9 cellular contexts compared by ENCODE assay signal in genomic region chr22:42876041-42876440, GRCh38.
"Had no signal": no experiment of that assay in that cellular context is flagged by ENCODE, and none has a peak within 500 bp of the region (broad histone marks: within the 10 kb centered on the region; RNA-seq: fewer than 3 reads in every experiment).

No MANE protein-coding gene starts in this region.

- H3K27ac Mint-ChIP-seq: HFFc6 had no signal

- H3K9me3 Mint-ChIP-seq: HFFc6, IgD-negative memory B cell had no signal

- ATAC-seq: HCT116 had no signal

- H3K4me3 ChIP-seq: GM23248, HAP-1 had no signal

- H3K27ac ChIP-seq: GM23248 had no signal

- DNase-seq: GM23248, GOT3, H7, HFFc6, KBM-7 had no signal

- H3K4me1 ChIP-seq: HAP-1 had no signal

- H3K27me3 Mint-ChIP-seq: IgD-negative memory B cell had no signal

- FAIRE-seq: HTR-8/SVneo had no signal

- H3K4me3 Mint-ChIP-seq: HFFc6 had no signal

- H3K9me3 ChIP-seq: HAP-1 had no signal

- H2AFZ ChIP-seq: GM23248 had no signal

- H3K9ac ChIP-seq: GM23248 had no signal
